ENCODE assay signal across 1 cellular context in the genomic region with DNA sequence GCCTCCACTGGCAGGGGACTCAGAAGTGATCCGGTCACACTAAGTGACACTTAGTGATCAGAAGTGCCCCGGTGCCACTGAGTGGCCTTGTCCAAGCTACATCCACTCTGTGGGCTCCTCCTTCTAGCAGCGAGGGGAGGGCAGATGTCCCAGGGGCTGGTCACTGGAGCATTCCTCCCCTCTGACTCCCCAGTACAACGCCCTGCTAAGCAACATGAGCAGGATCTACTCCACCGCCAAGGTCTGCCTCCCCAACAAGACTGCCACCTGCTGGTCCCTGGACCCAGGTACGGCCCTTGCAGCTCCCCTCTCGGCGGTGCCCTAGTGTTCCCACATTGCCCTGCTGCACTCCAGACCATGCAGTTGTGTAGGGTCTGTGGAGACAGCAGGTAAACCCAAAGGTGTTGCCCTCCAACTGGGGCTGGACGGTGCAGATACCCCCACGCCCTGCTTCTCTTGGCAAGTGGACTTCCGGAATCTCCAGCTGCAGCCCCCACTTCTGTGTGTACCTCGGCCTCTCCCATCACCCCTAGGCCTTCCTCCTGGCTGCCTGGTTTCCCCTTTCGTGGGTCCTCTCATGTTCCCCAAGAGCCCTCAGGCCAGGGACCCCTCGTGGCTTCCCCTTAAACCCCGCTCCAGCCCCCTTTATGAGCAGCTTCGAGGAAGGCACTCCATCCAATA.
TF ChIP-seq lines count a peak whose summit lies in the region.

No MANE protein-coding gene starts in this region.

TF ChIP-seq in GM12878, 131 proteins besides CTCF, POLR2A, EP300 and RAD21:
- TF ChIP-seq YY1 (IDR thresholded peaks at IDR 0.05; ENCODE audit: low read depth, low read length) (peak; percentile 71), SMARCA5 (IDR thresholded peaks at IDR 0.05) (0 out of 2 replicates have a peak, but pooled peaks have one; percentile 35), SMC3 (IDR thresholded peaks at IDR 0.05; ENCODE audit: borderline replicate concordance, low read length) (peak; percentile 96), IRF4 (IDR thresholded peaks at IDR 0.05; ENCODE audit: low read depth, low read length) (0 out of 2 replicates have a peak, but pooled peaks have one; percentile 38), IRF5 (IDR thresholded peaks at IDR 0.05; ENCODE audit: borderline replicate concordance) (no peak)
- TF ChIP-seq, protein P1, sequence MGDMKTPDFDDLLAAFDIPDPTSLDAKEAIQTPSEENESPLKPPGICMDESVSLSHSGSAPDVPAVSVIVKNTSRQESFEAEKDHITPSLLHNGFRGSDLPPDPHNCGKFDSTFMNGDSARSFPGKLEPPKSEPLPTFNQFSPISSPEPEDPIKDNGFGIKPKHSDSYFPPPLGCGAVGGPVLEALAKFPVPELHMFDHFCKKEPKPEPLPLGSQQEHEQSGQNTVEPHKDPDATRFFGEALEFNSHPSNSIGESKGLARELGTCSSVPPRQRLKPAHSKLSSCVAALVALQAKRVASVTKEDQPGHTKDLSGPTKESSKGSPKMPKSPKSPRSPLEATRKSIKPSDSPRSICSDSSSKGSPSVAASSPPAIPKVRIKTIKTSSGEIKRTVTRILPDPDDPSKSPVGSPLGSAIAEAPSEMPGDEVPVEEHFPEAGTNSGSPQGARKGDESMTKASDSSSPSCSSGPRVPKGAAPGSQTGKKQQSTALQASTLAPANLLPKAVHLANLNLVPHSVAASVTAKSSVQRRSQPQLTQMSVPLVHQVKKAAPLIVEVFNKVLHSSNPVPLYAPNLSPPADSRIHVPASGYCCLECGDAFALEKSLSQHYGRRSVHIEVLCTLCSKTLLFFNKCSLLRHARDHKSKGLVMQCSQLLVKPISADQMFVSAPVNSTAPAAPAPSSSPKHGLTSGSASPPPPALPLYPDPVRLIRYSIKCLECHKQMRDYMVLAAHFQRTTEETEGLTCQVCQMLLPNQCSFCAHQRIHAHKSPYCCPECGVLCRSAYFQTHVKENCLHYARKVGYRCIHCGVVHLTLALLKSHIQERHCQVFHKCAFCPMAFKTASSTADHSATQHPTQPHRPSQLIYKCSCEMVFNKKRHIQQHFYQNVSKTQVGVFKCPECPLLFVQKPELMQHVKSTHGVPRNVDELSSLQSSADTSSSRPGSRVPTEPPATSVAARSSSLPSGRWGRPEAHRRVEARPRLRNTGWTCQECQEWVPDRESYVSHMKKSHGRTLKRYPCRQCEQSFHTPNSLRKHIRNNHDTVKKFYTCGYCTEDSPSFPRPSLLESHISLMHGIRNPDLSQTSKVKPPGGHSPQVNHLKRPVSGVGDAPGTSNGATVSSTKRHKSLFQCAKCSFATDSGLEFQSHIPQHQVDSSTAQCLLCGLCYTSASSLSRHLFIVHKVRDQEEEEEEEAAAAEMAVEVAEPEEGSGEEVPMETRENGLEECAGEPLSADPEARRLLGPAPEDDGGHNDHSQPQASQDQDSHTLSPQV (IDR thresholded peaks at IDR 0.05) = no peak
